In genomic region chr5:171953860-171954701, GRCh38 we compare ENCODE assay signal across 1 cellular context.
TF ChIP-seq lines count a peak whose summit lies in the region.

No MANE protein-coding gene starts in this region.

TF ChIP-seq in K562, 482 proteins besides CTCF, POLR2A, EP300 and RAD21 (continued from another document and continues in another):
- peak; percentile 89 for TF ChIP-seq EP400 (IDR thresholded peaks at IDR 0.05)
- TF ChIP-seq CAMTA2 (CRISPR knock-in tag; conservative IDR thresholded peaks at IDR 0.05), result no peak
- no peak for TF ChIP-seq MCM5 (IDR thresholded peaks at IDR 0.05; ENCODE audit: low read depth)
- TF ChIP-seq NFATC3 (IDR thresholded peaks at IDR 0.05), result no peak
- peak; percentile 47; the same call in 1 of the 2 replicates for TF ChIP-seq NKRF (IDR thresholded peaks at IDR 0.05; ENCODE audit: borderline replicate concordance)
- peak; percentile 72 for TF ChIP-seq GATA2 (CRISPR knock-in tag; IDR thresholded peaks at IDR 0.05)
- TF ChIP-seq HDAC8 (tag; IDR thresholded peaks at IDR 0.05), result no peak
- no peak for TF ChIP-seq THRA (IDR thresholded peaks at IDR 0.05)
- TF ChIP-seq THRB (CRISPR knock-in tag; conservative IDR thresholded peaks at IDR 0.05), result peak; percentile 47; the same call in 1 of the 2 replicates
- TF ChIP-seq SMAD3 (CRISPR knock-in tag; conservative IDR thresholded peaks at IDR 0.05), result peak; percentile 89
- TF ChIP-seq FOSL1 (tag; conservative IDR thresholded peaks at IDR 0.05), result peak; percentile 68
- TF ChIP-seq CEBPB (tag; IDR thresholded peaks at IDR 0.05), result peak; percentile 82
- TF ChIP-seq HDAC6 (IDR thresholded peaks at IDR 0.05; ENCODE audit: low read depth, low read length), result no peak
- no peak for TF ChIP-seq RBBP5 (IDR thresholded peaks at IDR 0.05; ENCODE audit: borderline replicate concordance, insufficient read depth, low read length, poor library complexity, severe bottlenecking)
- TF ChIP-seq HNRNPLL (IDR thresholded peaks at IDR 0.05; ENCODE audit: low read depth, low read length, poor library complexity, severe bottlenecking), result no peak
- peak; percentile 66; the same call in 1 of the 2 replicates for TF ChIP-seq STAT5A (IDR thresholded peaks at IDR 0.05; ENCODE audit: borderline replicate concordance, low read length)
- TF ChIP-seq ZHX1 (conservative IDR thresholded peaks at IDR 0.05; ENCODE audit: low read length), result no peak
- peak; percentile 46 for TF ChIP-seq HCFC1 (IDR thresholded peaks at IDR 0.05; ENCODE audit: low read depth, low read length)
- no peak for TF ChIP-seq ZNF695 (CRISPR knock-in tag; IDR thresholded peaks at IDR 0.05)
- TF ChIP-seq CHD1 (IDR thresholded peaks at IDR 0.05; ENCODE audit: low read length), result no peak
- no peak for TF ChIP-seq PHTF2 (CRISPR knock-in tag; IDR thresholded peaks at IDR 0.05)
- 0 out of 2 replicates have a peak, but pooled peaks have one; percentile 33 for TF ChIP-seq ZC3H11A (IDR thresholded peaks at IDR 0.05; ENCODE audit: low read depth, low read length)
- TF ChIP-seq CBX8 (IDR thresholded peaks at IDR 0.05; ENCODE audit: borderline replicate concordance, extremely low read depth, low read depth, low read length, poor library complexity, severe bottlenecking), result no peak
- no peak for TF ChIP-seq LARP7 (IDR thresholded peaks at IDR 0.05)
- peak; percentile 80 for TF ChIP-seq ZNF311 (CRISPR knock-in tag; IDR thresholded peaks at IDR 0.05)
- TF ChIP-seq ZNF277 (CRISPR knock-in tag; IDR thresholded peaks at IDR 0.05; ENCODE audit: borderline replicate concordance), result no peak
- TF ChIP-seq ZKSCAN8 (CRISPR knock-in tag; IDR thresholded peaks at IDR 0.05), result peak; percentile 36; the same call in 1 of the 2 replicates
- peak; percentile 77 for TF ChIP-seq POLR2H (tag; IDR thresholded peaks at IDR 0.05; ENCODE audit: low read depth)
- 0 out of 2 replicates have a peak, but pooled peaks have one; percentile 42 for TF ChIP-seq ZBTB26 (CRISPR knock-in tag; IDR thresholded peaks at IDR 0.05)
- TF ChIP-seq E2F6 (IDR thresholded peaks at IDR 0.05; ENCODE audit: borderline replicate concordance in 1 of 2, extremely low read depth in 1 of 2, insufficient read depth in 1 of 2, insufficient read length in 1 of 2, low read depth in 1 of 2, low read length in 1 of 2, poor library complexity in 1 of 2, severe bottlenecking in 1 of 2), result no peak
- TF ChIP-seq ARID2 (IDR thresholded peaks at IDR 0.05), result no peak
- no peak for TF ChIP-seq KAT8 (IDR thresholded peaks at IDR 0.05; ENCODE audit: low read depth)
- TF ChIP-seq LCOR (CRISPR knock-in tag; IDR thresholded peaks at IDR 0.05), result no peak
- no peak for TF ChIP-seq ZNF280A (IDR thresholded peaks at IDR 0.05; ENCODE audit: low read depth, partially characterized antibody)
- 0 out of 2 replicates have a peak, but pooled peaks have one; percentile 38 for TF ChIP-seq ZNF75A (CRISPR knock-in tag; IDR thresholded peaks at IDR 0.05)
- TF ChIP-seq RERE (CRISPR knock-in tag; IDR thresholded peaks at IDR 0.05; ENCODE audit: borderline replicate concordance), result no peak
- TF ChIP-seq MXD1 (CRISPR knock-in tag; IDR thresholded peaks at IDR 0.05; ENCODE audit: borderline replicate concordance, poor library complexity, severe bottlenecking), result peak; percentile 14
- TF ChIP-seq MTA1 (IDR thresholded peaks at IDR 0.05; ENCODE audit: borderline replicate concordance), result 0 out of 2 replicates have a peak, but pooled peaks have one; percentile 49
- TF ChIP-seq RBM14 (IDR thresholded peaks at IDR 0.05; ENCODE audit: borderline replicate concordance, insufficient read depth, low read depth, low read length), result no peak
- no peak for TF ChIP-seq PTBP1 (IDR thresholded peaks at IDR 0.05; ENCODE audit: low read depth, low read length)
- no peak for TF ChIP-seq E2F3 (CRISPR knock-in tag; IDR thresholded peaks at IDR 0.05)
- TF ChIP-seq U2AF1 (optimal IDR thresholded peaks at IDR 0.05; ENCODE audit: low read depth, low read length), result no peak
- no peak for TF ChIP-seq KAT7 (CRISPR knock-in tag; IDR thresholded peaks at IDR 0.05; ENCODE audit: borderline replicate concordance)
- no peak for TF ChIP-seq NEUROD1 (IDR thresholded peaks at IDR 0.05; ENCODE audit: borderline replicate concordance, low read depth, low read length, partially characterized antibody)
- TF ChIP-seq CBX1 (IDR thresholded peaks at IDR 0.05; ENCODE audit: low read depth), result no peak
- TF ChIP-seq MAX (CRISPR knock-in tag; IDR thresholded peaks at IDR 0.05), result no peak
